1 cellular context compared by ENCODE assay signal in the genomic region with DNA sequence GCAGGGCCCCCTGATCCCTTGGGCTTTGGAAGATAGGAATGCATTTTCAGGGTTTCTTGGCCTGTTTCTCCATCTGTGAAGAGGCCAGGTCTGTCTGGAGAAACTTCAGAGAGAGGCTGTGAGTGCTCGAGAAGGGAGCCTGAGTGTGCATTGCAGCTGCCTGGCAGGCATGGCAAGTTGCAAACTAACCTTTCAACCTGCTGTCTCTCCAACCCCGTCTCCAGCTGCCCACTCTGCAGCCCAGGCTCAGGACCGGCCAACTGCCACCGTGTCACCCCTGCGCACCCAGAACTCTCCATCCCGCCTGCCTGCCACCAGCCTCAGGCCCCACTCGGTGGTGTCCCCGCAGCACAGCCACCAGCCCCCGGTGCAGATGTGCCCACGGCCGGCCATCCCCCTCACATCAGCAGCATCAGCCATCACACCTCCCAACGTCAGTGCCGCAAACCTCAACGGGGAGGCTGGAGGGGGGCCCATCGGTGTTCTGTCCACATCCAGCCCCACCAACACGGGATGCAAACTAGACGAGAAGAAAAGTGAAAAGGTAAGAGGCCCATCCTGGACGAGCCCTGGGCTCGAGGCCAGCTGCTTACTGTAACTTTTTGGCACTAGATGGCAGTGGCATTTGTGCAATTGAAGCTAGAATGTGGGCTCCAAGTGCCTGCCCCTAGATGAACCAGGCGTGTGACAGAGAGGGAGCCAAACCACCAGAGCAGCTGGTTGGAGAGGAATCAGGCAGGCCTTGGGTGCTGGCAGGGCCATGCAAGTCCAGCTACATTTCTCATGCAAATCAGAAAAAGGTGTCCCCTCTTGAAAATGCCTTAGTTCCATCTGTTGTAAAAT.
TF ChIP-seq lines count a peak whose summit lies in the region.

No MANE protein-coding gene starts in this region.

TF ChIP-seq in GM12878, 131 proteins besides CTCF, POLR2A, EP300 and RAD21 (continued from another document):
- TF ChIP-seq, protein P1, sequence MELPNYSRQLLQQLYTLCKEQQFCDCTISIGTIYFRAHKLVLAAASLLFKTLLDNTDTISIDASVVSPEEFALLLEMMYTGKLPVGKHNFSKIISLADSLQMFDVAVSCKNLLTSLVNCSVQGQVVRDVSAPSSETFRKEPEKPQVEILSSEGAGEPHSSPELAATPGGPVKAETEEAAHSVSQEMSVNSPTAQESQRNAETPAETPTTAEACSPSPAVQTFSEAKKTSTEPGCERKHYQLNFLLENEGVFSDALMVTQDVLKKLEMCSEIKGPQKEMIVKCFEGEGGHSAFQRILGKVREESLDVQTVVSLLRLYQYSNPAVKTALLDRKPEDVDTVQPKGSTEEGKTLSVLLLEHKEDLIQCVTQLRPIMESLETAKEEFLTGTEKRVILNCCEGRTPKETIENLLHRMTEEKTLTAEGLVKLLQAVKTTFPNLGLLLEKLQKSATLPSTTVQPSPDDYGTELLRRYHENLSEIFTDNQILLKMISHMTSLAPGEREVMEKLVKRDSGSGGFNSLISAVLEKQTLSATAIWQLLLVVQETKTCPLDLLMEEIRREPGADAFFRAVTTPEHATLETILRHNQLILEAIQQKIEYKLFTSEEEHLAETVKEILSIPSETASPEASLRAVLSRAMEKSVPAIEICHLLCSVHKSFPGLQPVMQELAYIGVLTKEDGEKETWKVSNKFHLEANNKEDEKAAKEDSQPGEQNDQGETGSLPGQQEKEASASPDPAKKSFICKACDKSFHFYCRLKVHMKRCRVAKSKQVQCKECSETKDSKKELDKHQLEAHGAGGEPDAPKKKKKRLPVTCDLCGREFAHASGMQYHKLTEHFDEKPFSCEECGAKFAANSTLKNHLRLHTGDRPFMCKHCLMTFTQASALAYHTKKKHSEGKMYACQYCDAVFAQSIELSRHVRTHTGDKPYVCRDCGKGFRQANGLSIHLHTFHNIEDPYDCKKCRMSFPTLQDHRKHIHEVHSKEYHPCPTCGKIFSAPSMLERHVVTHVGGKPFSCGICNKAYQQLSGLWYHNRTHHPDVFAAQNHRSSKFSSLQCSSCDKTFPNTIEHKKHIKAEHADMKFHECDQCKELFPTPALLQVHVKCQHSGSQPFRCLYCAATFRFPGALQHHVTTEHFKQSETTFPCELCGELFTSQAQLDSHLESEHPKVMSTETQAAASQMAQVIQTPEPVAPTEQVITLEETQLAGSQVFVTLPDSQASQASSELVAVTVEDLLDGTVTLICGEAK (IDR thresholded peaks at IDR 0.05; ENCODE audit: borderline replicate concordance), result no peak
- TF ChIP-seq STAT1 (conservative IDR thresholded peaks at IDR 0.05) (no peak), CREB1 (IDR thresholded peaks at IDR 0.05; ENCODE audit: low read depth) (no peak), NRF1 (conservative IDR thresholded peaks at IDR 0.05; ENCODE audit: low read depth, low read length) (no peak), FOS (IDR thresholded peaks at IDR 0.05; ENCODE audit: borderline replicate concordance, extremely low read depth, insufficient read length) (no peak), SREBF2 (IDR thresholded peaks at IDR 0.05; ENCODE audit: low read length) (no peak), MEF2B (IDR thresholded peaks at IDR 0.05; ENCODE audit: partially characterized antibody, poor library complexity, severe bottlenecking) (no peak), YBX1 (IDR thresholded peaks at IDR 0.05) (no peak), BCL11A (IDR thresholded peaks at IDR 0.05; ENCODE audit: low read depth, low read length) (no peak), ATF7 (IDR thresholded peaks at IDR 0.05; ENCODE audit: low read depth) (no peak)
- TF ChIP-seq, protein P2, sequence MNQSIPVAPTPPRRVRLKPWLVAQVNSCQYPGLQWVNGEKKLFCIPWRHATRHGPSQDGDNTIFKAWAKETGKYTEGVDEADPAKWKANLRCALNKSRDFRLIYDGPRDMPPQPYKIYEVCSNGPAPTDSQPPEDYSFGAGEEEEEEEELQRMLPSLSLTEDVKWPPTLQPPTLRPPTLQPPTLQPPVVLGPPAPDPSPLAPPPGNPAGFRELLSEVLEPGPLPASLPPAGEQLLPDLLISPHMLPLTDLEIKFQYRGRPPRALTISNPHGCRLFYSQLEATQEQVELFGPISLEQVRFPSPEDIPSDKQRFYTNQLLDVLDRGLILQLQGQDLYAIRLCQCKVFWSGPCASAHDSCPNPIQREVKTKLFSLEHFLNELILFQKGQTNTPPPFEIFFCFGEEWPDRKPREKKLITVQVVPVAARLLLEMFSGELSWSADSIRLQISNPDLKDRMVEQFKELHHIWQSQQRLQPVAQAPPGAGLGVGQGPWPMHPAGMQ (IDR thresholded peaks at IDR 0.05; ENCODE audit: borderline replicate concordance), result no peak
